ENCODE assay signal across 8 cellular contexts in the genomic region with DNA sequence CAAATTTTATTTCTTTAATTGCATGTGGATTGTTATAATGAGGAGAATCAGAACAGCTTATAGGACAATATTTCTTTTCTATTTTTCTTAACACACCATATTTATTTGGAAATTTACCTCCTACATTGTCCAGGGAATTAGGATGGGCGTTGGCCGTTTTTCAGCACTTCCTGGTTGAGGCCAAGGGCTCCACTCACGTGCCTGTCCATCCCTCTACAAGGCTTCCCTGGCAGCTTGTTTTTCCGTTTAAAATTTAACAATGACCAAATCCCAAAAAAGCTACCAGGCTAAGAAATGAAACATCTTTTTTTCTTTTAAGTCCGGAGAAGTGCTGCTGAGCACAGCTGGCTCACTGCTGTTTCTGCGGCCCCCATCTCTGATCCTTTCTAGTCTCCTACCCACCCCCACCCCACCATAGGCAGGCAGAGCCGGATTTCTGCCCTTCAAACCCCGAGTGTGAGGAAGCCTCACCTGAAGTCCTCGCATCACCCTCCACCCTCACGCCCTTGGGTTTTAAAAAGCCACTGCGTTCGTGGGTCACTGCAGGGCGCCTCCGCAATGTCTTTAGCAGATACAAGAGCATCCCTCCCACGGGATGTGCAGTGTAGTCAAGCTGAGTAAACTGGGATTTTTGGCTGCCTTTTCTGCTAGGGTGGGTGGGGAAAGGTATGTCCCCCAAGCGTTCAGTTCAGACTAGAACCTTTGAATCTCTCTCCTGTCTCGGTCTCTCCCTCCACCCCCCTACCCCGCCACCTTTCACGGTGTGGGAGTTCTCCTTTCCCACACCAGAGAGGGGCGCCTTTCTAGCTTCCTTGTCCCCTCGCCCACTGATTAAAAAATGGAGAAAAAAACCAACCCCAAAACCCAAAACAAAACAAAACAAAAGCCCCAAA. TPM values are rescaled to one million over a fixed set of nuclear protein-coding genes. Genes with fewer than 3 reads are reported as not detected.
DNase-seq lines count a peak whose midpoint lies in the region; ATAC-seq and TF ChIP-seq lines count a peak whose summit lies in the region.

No MANE protein-coding gene starts in this region.

- DNase-seq in activated naive CD4-positive, alpha-beta T cell treated with Interleukin-2 at 50 U/mL for 16 hours = no peak
- DNase-seq in HS-5 (ENCODE audit: low read depth) = peak; percentile 25
- no peak for DNase-seq in activated T-helper 2 cell treated with anti-CD3 and anti-CD28 coated beads, Interferon-gamma antibody, Interleukin-2, Interleukin-4, amounts not matched to agents 10 μg/mL and 5 μg/mL and 100 μg/mL, durations not matched to agents 14 hours and 24 hours and 36 hours (ENCODE audit: low spot score)
- DNase-seq in heart right ventricle = peak; percentile 27 to 52
- DNase-seq in putamen (ENCODE audit: low spot score) = peak; percentile 42
- no peak for DNase-seq in GOT3 (lab: John Stamatoyannopoulos, UW)

- peaks cover 38% of the 10 kb centered on the region for H3K4me1 Mint-ChIP-seq in activated naive CD4-positive, alpha-beta T cell treated with anti-CD3 and anti-CD28 coated beads, Interleukin-2, amount 50 U/mL, for 24 hours
- peaks cover 16% of the 10 kb centered on the region for H3K4me1 Mint-ChIP-seq in activated T-helper 2 cell treated with anti-CD3 and anti-CD28 coated beads, Interferon-gamma antibody, Interleukin-2, Interleukin-4, amounts not matched to agents 10 μg/mL and 5 μg/mL and 100 μg/mL, durations not matched to agents 14 hours and 24 hours and 36 hours (ENCODE audit: low read depth)

- H3K27ac ChIP-seq in heart right ventricle = peak overlapping the region in 9 of 10 donors; percentile 62 to 92 (median 84)

- peaks cover 0 to 47% (median 32%) of the 10 kb centered on the region in 9 donors for H3K4me1 ChIP-seq in heart right ventricle

- H3K9me3 ChIP-seq in heart right ventricle = no peaks in the 10 kb centered on the region

- H3K27me3 ChIP-seq in heart right ventricle = peaks cover 0 to 19% (median 0%) of the 10 kb centered on the region in 7 donors

- peak overlapping the region; percentile 71 for H3K27ac Mint-ChIP-seq in activated naive CD4-positive, alpha-beta T cell treated with anti-CD3 and anti-CD28 coated beads, Interleukin-2, amount 50 U/mL, for 24 hours
- H3K27ac Mint-ChIP-seq in activated T-helper 2 cell treated with anti-CD3 and anti-CD28 coated beads, Interferon-gamma antibody, Interleukin-2, Interleukin-4, amounts not matched to agents 10 μg/mL and 5 μg/mL and 100 μg/mL, durations not matched to agents 14 hours and 24 hours and 36 hours = peak overlapping the region; percentile 56

- no peaks in the 10 kb centered on the region for H3K36me3 Mint-ChIP-seq in activated naive CD4-positive, alpha-beta T cell treated with anti-CD3 and anti-CD28 coated beads, Interleukin-2, amount 50 U/mL, for 24 hours
- H3K36me3 Mint-ChIP-seq in activated T-helper 2 cell treated with anti-CD3 and anti-CD28 coated beads, Interferon-gamma antibody, Interleukin-2, Interleukin-4, amounts not matched to agents 10 μg/mL and 5 μg/mL and 100 μg/mL, durations not matched to agents 14 hours and 24 hours and 36 hours (ENCODE audit: low read depth) = no peaks in the 10 kb centered on the region

- no peaks in the 10 kb centered on the region for H3K36me3 ChIP-seq in heart right ventricle

- ATAC-seq in heart right ventricle = peak; percentile 41 to 76 (median 58)
- no peak for ATAC-seq in GM21529 (IDR thresholded peaks at IDR 0.05; ENCODE audit: unreplicated experiment)

- intact Hi-C loops in activated T-helper 2 cell treated with anti-CD3 and anti-CD28 coated beads, Interferon-gamma antibody, Interleukin-2, Interleukin-4, amounts not matched to agents 10 μg/mL and 5 μg/mL and 100 μg/mL, durations not matched to agents 14 hours and 24 hours and 36 hours (cut with micrococcal nuclease) = loop anchor here (5.0 kb wide), 1 partner anchor 169 kb away; no protein-coding TSS in a partner anchor
- intact Hi-C loops in heart right ventricle (cut with DNase I) = loop anchor here in 1 of 10 donors (5.0 kb wide), 1 partner anchor 164 kb away; no protein-coding TSS in a partner anchor

- no peaks in the 10 kb centered on the region for H3K27me3 Mint-ChIP-seq in activated naive CD4-positive, alpha-beta T cell treated with anti-CD3 and anti-CD28 coated beads, Interleukin-2, amount 50 U/mL, for 24 hours
- H3K27me3 Mint-ChIP-seq in activated T-helper 2 cell treated with anti-CD3 and anti-CD28 coated beads, Interferon-gamma antibody, Interleukin-2, Interleukin-4, amounts not matched to agents 10 μg/mL and 5 μg/mL and 100 μg/mL, durations not matched to agents 14 hours and 24 hours and 36 hours (ENCODE audit: low read depth) = peaks cover 69% of the 10 kb centered on the region

- H3K9me3 Mint-ChIP-seq in activated naive CD4-positive, alpha-beta T cell treated with anti-CD3 and anti-CD28 coated beads, Interleukin-2, amount 50 U/mL, for 24 hours = no peaks in the 10 kb centered on the region
- no peaks in the 10 kb centered on the region for H3K9me3 Mint-ChIP-seq in activated T-helper 2 cell treated with anti-CD3 and anti-CD28 coated beads, Interferon-gamma antibody, Interleukin-2, Interleukin-4, amounts not matched to agents 10 μg/mL and 5 μg/mL and 100 μg/mL, durations not matched to agents 14 hours and 24 hours and 36 hours

- no peak for TF ChIP-seq CTCF in heart right ventricle (IDR thresholded peaks at IDR 0.05)

- H3K4me3 Mint-ChIP-seq in activated naive CD4-positive, alpha-beta T cell treated with anti-CD3 and anti-CD28 coated beads, Interleukin-2, amount 50 U/mL, for 24 hours = peak overlapping the region; percentile 92
- peak overlapping the region; percentile 83 for H3K4me3 Mint-ChIP-seq in activated T-helper 2 cell treated with anti-CD3 and anti-CD28 coated beads, Interferon-gamma antibody, Interleukin-2, Interleukin-4, amounts not matched to agents 10 μg/mL and 5 μg/mL and 100 μg/mL, durations not matched to agents 14 hours and 24 hours and 36 hours (ENCODE audit: low read depth)

- peak overlapping the region; percentile 42 to 86 (median 72) for H3K4me3 ChIP-seq in heart right ventricle

- 3 to 5% methylated on average over 21 of the region's 21 CpGs for WGBS in heart right ventricle, 2 donors

RNA-seq across cellular contexts. Expression of a gene that starts 0.8 kb away (rescaled TPM):
- total RNA-seq in activated T-helper 2 cell treated with anti-CD3 and anti-CD28 coated beads, Interferon-gamma antibody, Interleukin-2, Interleukin-4, amounts not matched to agents 10 μg/mL and 5 μg/mL and 100 μg/mL, durations not matched to agents 14 hours and 24 hours and 36 hours = 3.8 and 4.3 TPM in 2 replicates
- total RNA-seq in heart right ventricle = 1 to 10 TPM; 1.4 to 6.7 (median 2.7) TPM
- polyA plus RNA-seq in heart right ventricle = 1 to 10 TPM; 1.7 to 2.3 TPM

Comparison
In these comparisons a context has a peak if more than half of its experiments do, and no peak if none do; other contexts are left out.
1. DNase-seq: peak in HS-5 (single experiment), heart right ventricle (2 of 2) and putamen (single experiment); none in activated naive CD4-positive, alpha-beta T cell treated with Interleukin-2 at 50 U/mL for 16 hours (single experiment), activated T-helper 2 cell treated with anti-CD3 and anti-CD28 coated beads, Interferon-gamma antibody, Interleukin-2, Interleukin-4, amounts not matched to agents 10 μg/mL and 5 μg/mL and 100 μg/mL, durations not matched to agents 14 hours and 24 hours and 36 hours (single experiment) and GOT3 (single experiment).